8 cellular contexts compared by ENCODE assay signal in genomic region chr10:74213571-74214162, GRCh38.
A peak's percentile ranks its signal among the peaks of the same experiment; 100 is the strongest.
DNase-seq lines count a peak whose midpoint lies in the region; ATAC-seq and TF ChIP-seq lines count a peak whose summit lies in the region.

No MANE protein-coding gene starts in this region.

- DNase-seq in AG08396 (ENCODE audit: low spot score) = peak; percentile 41
- peak; percentile 47 for DNase-seq in GM12865 (ENCODE audit: low read depth)
- DNase-seq in SK-MEL-5 (ENCODE audit: low read depth, low spot score) = peak; percentile 55
- DNase-seq in brain microvascular endothelial cell = peak; percentile 42
- no peak for DNase-seq in lung (ENCODE audit: low spot score)
- no peak for DNase-seq in NCI-H510A treated with DMSO at 0.1 percent for 48 hours (lab: John Stamatoyannopoulos, UW)

- ATAC-seq in lung (ENCODE audit: insufficient read depth, low FRiP score) (no peak), GM19328 (IDR thresholded peaks at IDR 0.05; ENCODE audit: unreplicated experiment) (no peak), HG03135 (IDR thresholded peaks at IDR 0.05; ENCODE audit: unreplicated experiment) (no peak)

- 78% methylated on average over 3 of the region's 3 CpGs for WGBS in lung, 2 donors

- in situ Hi-C loops in SK-MEL-5 (cut with HindIII; ENCODE audit: low pct_unique_long_range_greater_than_20kb, low sequenced_read_pairs) (no loop called here), brain microvascular endothelial cell (cut with HindIII; ENCODE audit: low pct_ligation_motif_present, low sequenced_read_pairs) (no loop called here)

- no peaks in the 10 kb centered on the region for H3K9me3 ChIP-seq in lung (ENCODE audit: control insufficient read depth in 2 of 2, insufficient read depth in 1 of 2, low read length in 1 of 2)

- H3K4me3 ChIP-seq in GM12865 (ENCODE audit: low read depth, low read length) (no peak overlapping the region), brain microvascular endothelial cell (ENCODE audit: low read depth, low read length) (no peak overlapping the region), lung (no peak overlapping the region)

- H3K27ac ChIP-seq in brain microvascular endothelial cell (no peak overlapping the region), lung (ENCODE audit: low read depth in 1 of 2, low read length in 1 of 2) (no peak overlapping the region)

- peaks cover 2% of the 10 kb centered on the region for H3K36me3 ChIP-seq in brain microvascular endothelial cell (replicated peaks)
- no peaks in the 10 kb centered on the region for H3K36me3 ChIP-seq in lung (ENCODE audit: control insufficient read depth in 2 of 2, insufficient read depth in 2 of 2, low read length in 2 of 2)

- TF ChIP-seq CTCF in GM12865 (IDR thresholded peaks at IDR 0.05; ENCODE audit: insufficient read depth, low read depth, low read length, missing control alignments) = peak; percentile 18
- peak; percentile 83 for TF ChIP-seq CTCF in brain microvascular endothelial cell (IDR thresholded peaks at IDR 0.05; ENCODE audit: low read depth, low read length, missing control alignments)
- peak; percentile 34 for TF ChIP-seq CTCF in lung (IDR thresholded peaks at IDR 0.05; ENCODE audit: control extremely low read depth, extremely low read depth)

- peaks cover 0 to 6% of the 10 kb centered on the region in 2 donors for H3K4me1 ChIP-seq in lung (ENCODE audit: control insufficient read depth in 2 of 2, insufficient read depth in 2 of 2, low read length in 2 of 2)

- H3K27me3 ChIP-seq in brain microvascular endothelial cell (replicated peaks) (no peaks in the 10 kb centered on the region), lung (ENCODE audit: control insufficient read depth, insufficient read depth) (no peaks in the 10 kb centered on the region)

Comparison
In these comparisons a context has a peak if more than half of its experiments do, and no peak if none do; other contexts are left out.
1. DNase-seq: peak in AG08396 (single experiment), GM12865 (single experiment), SK-MEL-5 (single experiment) and brain microvascular endothelial cell (single experiment); none in lung (single experiment) and NCI-H510A treated with DMSO at 0.1 percent for 48 hours (single experiment).
2. CTCF ChIP-seq: peak in every context shown above with its lines; median percentile 83 in brain microvascular endothelial cell; 34 in lung; 18 in GM12865.